8 cellular contexts compared by ENCODE assay signal in the genomic region with DNA sequence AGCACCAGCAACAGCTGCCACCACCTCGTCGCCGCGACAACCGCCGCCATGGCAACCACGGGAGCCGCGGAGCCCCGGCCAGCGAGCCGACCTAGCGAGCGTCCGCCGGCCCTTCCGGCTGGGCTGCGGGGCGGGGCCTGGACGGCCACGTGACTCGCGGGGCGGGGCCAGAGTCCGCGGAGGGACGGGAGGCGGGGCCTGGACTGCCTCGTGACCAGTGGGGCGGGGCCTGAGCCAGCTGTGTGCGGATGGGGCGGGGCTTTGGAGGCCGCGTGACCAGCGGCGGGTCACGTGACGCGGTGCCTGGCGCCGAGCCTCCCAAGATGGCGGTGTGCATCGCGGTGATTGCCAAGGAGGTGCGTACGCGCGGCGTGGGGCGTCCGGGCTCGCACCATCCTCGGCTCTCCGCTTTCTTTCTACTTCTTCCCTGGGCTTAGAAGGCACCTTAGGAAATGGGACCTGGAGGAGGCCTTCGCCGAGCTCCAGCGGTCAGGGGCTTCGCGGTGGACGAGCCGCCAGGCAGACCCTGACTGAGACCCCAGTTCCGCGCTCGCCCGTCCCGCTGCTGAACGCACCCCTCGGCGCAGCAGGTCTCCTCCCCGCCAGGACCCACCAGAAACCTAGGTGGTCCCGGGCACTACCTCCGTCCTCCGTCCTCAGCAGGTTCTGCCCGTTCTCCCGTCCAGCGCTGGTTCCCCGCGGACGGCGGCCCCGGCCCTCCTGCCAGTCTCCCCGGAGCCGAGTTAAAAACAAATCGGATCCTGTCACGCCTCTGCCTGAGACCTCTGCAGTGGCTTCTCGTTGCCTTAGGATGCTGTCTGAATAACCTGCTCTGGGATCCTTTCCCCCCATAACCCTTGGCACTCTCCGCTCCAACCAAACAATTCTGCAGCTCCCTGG. TPM values are rescaled to one million over a fixed set of nuclear protein-coding genes. Genes with fewer than 3 reads are reported as not detected.
A peak's percentile ranks its signal among the peaks of the same experiment; 100 is the strongest.
DNase-seq lines count a peak whose midpoint lies in the region; ATAC-seq and TF ChIP-seq lines count a peak whose summit lies in the region.

A gene with protein sequence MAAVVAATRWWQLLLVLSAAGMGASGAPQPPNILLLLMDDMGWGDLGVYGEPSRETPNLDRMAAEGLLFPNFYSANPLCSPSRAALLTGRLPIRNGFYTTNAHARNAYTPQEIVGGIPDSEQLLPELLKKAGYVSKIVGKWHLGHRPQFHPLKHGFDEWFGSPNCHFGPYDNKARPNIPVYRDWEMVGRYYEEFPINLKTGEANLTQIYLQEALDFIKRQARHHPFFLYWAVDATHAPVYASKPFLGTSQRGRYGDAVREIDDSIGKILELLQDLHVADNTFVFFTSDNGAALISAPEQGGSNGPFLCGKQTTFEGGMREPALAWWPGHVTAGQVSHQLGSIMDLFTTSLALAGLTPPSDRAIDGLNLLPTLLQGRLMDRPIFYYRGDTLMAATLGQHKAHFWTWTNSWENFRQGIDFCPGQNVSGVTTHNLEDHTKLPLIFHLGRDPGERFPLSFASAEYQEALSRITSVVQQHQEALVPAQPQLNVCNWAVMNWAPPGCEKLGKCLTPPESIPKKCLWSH (minus strand): TSS at position 120 of the 900 bp plus-strand sequence. CDS start 70 bp downstream, at position 50.
TRAPPC2L (plus strand) TSS at position 300 of the 900 bp plus-strand sequence; CDS start at position 324, 24 bp downstream.

- no peaks in the 10 kb centered on the region for H3K9me2 ChIP-seq in PC-3 (replicated peaks; ENCODE audit: low read length)

- H3K27me3 ChIP-seq in PC-3 (ENCODE audit: low read length), result no peaks in the 10 kb centered on the region

- no peaks in the 10 kb centered on the region for H3F3A ChIP-seq in PC-3 (ENCODE audit: low read length, unreplicated experiment)

- H3K27ac ChIP-seq in PC-3 (ENCODE audit: low read length) (peak within 1 kb of the TSS; percentile 37), epithelial cell of prostate (peak within 1 kb of the TSS; percentile 19)

- no peaks in the 10 kb centered on the region for H3K36me3 ChIP-seq in PC-3 (ENCODE audit: low read depth, low read length)

- DNase-seq in DMS114 treated with DMSO at 0.1 percent for 48 hours (lab: John Stamatoyannopoulos, UW; ENCODE audit: unreplicated experiment) (peak; percentile 89), PC-3 (peak; percentile 90), activated T-cell treated with anti-CD3 and anti-CD28 coated beads for 48 hours (ENCODE audit: low read depth) (peak; percentile 100), epithelial cell of prostate (ENCODE audit: low read depth, low spot score) (peak; percentile 56), mucosa of gallbladder (ENCODE audit: low spot score) (peak; percentile 99)
- peak; percentile 85 for DNase-seq in Jurkat, Clone E6-1 (ENCODE audit: low read depth, low spot score)
- peak; percentile 99 for DNase-seq in stimulated activated CD8-positive, alpha-beta memory T cell treated with anti-CD3 and anti-CD28 coated beads, Interleukin-4, amount 100 ng/mL, for 24 hours (ENCODE audit: low read depth)

- intact Hi-C loops in PC-3 (cut with micrococcal nuclease), result no loop called here

- peaks cover 25% of the 10 kb centered on the region for H3K79me2 ChIP-seq in PC-3 (ENCODE audit: low read length)

- no TSS peak for BruUV-seq in PC-3 (replicated peaks; lab: Mats Ljungman, UMichigan)

- peak within 1 kb of the TSS; percentile 99 for H3K4me2 ChIP-seq in PC-3 (ENCODE audit: low read length)

- no peaks in the 10 kb centered on the region for H3K9me3 ChIP-seq in PC-3 (ENCODE audit: low read length)

- no peaks in the 10 kb centered on the region for H4K20me1 ChIP-seq in PC-3 (ENCODE audit: low read length)

- CTCF ChIA-PET in PC-3 (lab: Charles Lee), result interaction anchor here (0.7 to 1.9 kb wide), 4 partner anchors 46 to 120 kb away, joined by 3 to 9 read pairs (median 4); partner anchors contain the start of gene APRT

- peak within 1 kb of the TSS; percentile 95 for H2AFZ ChIP-seq in PC-3 (ENCODE audit: low read length)

- peak within 1 kb of the TSS; percentile 95 for H3K4me3 ChIP-seq in Jurkat, Clone E6-1 (ENCODE audit: low read length)
- H3K4me3 ChIP-seq in PC-3 (ENCODE audit: low read length), result peak within 1 kb of the TSS; percentile 99

- POLR2A ChIA-PET in PC-3 (lab: Charles Lee; ENCODE audit: unreplicated experiment), result no interaction called here

- peak; percentile 77 for ATAC-seq in GM21576 (IDR thresholded peaks at IDR 0.05; ENCODE audit: unreplicated experiment)
- peak; percentile 80 for ATAC-seq in PC-3

- TF ChIP-seq CTCF in PC-3 (conservative IDR thresholded peaks at IDR 0.05; ENCODE audit: low read depth, low read length), result no peak

- 0 out of 2 replicates have a peak, but pooled peaks cover 6% of the 10 kb centered on the region for H3K4me1 ChIP-seq in PC-3 (ENCODE audit: insufficient read depth, low read length)

- H3K9ac ChIP-seq in PC-3 (ENCODE audit: low read length), result peak within 1 kb of the TSS; percentile 94

RNA-seq across cellular contexts. Expression of the first gene that starts in this region (rescaled TPM):
- 9.3 TPM for polyA plus RNA-seq in Jurkat, Clone E6-1 (2012; ENCODE audit: insufficient read depth, insufficient read length)
- 18.3 and 25.5 TPM in 2 replicates for total RNA-seq in PC-3 (2014; rRNA removed)
- total RNA-seq in mucosa of gallbladder, result 56.1 TPM

RNA-seq across cellular contexts. Expression of gene TRAPPC2L, which starts in this region (rescaled TPM):
- polyA plus RNA-seq in Jurkat, Clone E6-1 (2012; ENCODE audit: insufficient read depth, insufficient read length), result 203 TPM
- 42.0 and 77.5 TPM in 2 replicates for total RNA-seq in PC-3 (2014; rRNA removed)
- total RNA-seq in mucosa of gallbladder, result 53.8 TPM

Comparison
In these comparisons a context has a peak if more than half of its experiments do, and no peak if none do; other contexts are left out.
1. Peak in every context shown above with its lines: DNase-seq, ATAC-seq, H3K4me3 ChIP-seq and H3K27ac ChIP-seq.